Comparison of ENCODE assay signal across 22 cellular contexts in the genomic region with DNA sequence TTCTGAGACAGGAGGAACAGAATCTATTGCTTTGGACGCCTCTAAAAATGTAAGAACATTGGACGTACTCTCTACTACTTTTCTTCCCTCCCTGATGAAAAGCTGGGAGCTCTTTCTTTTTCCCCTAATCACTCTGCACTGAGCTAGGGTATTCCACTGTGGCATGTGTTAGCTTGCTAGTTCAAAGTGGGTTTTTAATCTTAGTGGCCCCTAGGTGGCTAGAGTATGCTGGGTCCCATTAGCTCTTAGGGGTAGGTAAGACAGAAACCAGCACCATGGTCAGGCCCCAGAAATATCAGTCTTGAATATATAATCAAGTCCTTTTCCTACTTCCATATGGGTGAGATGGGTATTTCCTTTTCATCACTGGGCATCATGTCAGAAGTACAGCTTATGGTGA.
DNase-seq lines count a peak whose midpoint lies in the region; TF ChIP-seq lines count a peak whose summit lies in the region.
"Had no signal": no experiment of that assay in that cellular context is flagged by ENCODE, and none has a peak within 500 bp of the region (broad histone marks: within the 10 kb centered on the region; RNA-seq: fewer than 3 reads in every experiment).

No MANE protein-coding gene starts in this region.

- TF ChIP-seq EP300 in suprapubic skin (IDR thresholded peaks at IDR 0.05), result no peak

- H3K79me2 ChIP-seq in neural progenitor cell (ENCODE audit: low read depth), result no peaks in the 10 kb centered on the region

- H3K9me3 Mint-ChIP-seq in endodermal cell, result no peaks in the 10 kb centered on the region
- H3K9me3 Mint-ChIP-seq in neural progenitor cell, result no peaks in the 10 kb centered on the region

- H3K27ac Mint-ChIP-seq in endodermal cell, result no peak overlapping the region
- H3K27ac Mint-ChIP-seq in neural progenitor cell, result peak overlapping the region; percentile 8
- H3K27ac Mint-ChIP-seq: CD14-positive monocyte; CD4-positive, alpha-beta T cell; CD8-positive, alpha-beta memory T cell had no signal

- no peak for TF ChIP-seq POLR2A in suprapubic skin (IDR thresholded peaks at IDR 0.05)

- H3K36me3 Mint-ChIP-seq in endodermal cell (ENCODE audit: low read depth) (no peaks in the 10 kb centered on the region), neural progenitor cell (no peaks in the 10 kb centered on the region)
- H3K36me3 Mint-ChIP-seq: CD14-positive monocyte; CD8-positive, alpha-beta memory T cell had no signal

- H3F3A ChIP-seq in neural progenitor cell (ENCODE audit: low read depth), result no peaks in the 10 kb centered on the region

- no peak overlapping the region for H3K9ac ChIP-seq in endodermal cell (ENCODE audit: extremely low read depth, low read length, poor library complexity, severe bottlenecking)
- H3K9ac ChIP-seq in neural progenitor cell, result no peak overlapping the region
- H3K9ac ChIP-seq: BLaER1 treated with 17β-estradiol and CSF1 and Interleukin-3, amounts not matched to agents 10 nM and 100 nM; GM23248 had no signal

- H3K9me3 ChIP-seq in endodermal cell (ENCODE audit: control insufficient read depth, low read length), result no peaks in the 10 kb centered on the region
- no peaks in the 10 kb centered on the region for H3K9me3 ChIP-seq in neural progenitor cell (ENCODE audit: low read depth)
- no peaks in the 10 kb centered on the region for H3K9me3 ChIP-seq in suprapubic skin
- H3K9me3 ChIP-seq: BE2C had no signal

- H3K27me3 ChIP-seq in H7 (ENCODE audit: control insufficient read depth, insufficient read depth, low read length) (no peaks in the 10 kb centered on the region), endodermal cell (ENCODE audit: control insufficient read depth, insufficient read depth, low read length, poor library complexity, severe bottlenecking) (no peaks in the 10 kb centered on the region), neural progenitor cell (no peaks in the 10 kb centered on the region), suprapubic skin (no peaks in the 10 kb centered on the region)
- H3K27me3 ChIP-seq: BE2C; BLaER1 treated with 17β-estradiol and CSF1 and Interleukin-3, amounts not matched to agents 10 nM and 100 nM had no signal

- H4K20me1 ChIP-seq in neural progenitor cell (ENCODE audit: low read depth), result no peaks in the 10 kb centered on the region
- H4K20me1 ChIP-seq: BLaER1 treated with 17β-estradiol and CSF1 and Interleukin-3, amounts not matched to agents 10 nM and 100 nM had no signal

- H3K27ac ChIP-seq in endodermal cell (ENCODE audit: low read depth, low read length), result no peak overlapping the region
- no peak overlapping the region for H3K27ac ChIP-seq in neural progenitor cell
- H3K27ac ChIP-seq in suprapubic skin, result no peak overlapping the region
- H3K27ac ChIP-seq: A549; BLaER1 treated with 17β-estradiol and CSF1 and Interleukin-3, amounts not matched to agents 10 nM and 100 nM; GM23248 had no signal

- TF ChIP-seq CTCF in endodermal cell (conservative IDR thresholded peaks at IDR 0.05) (peak; percentile 57), neural progenitor cell (IDR thresholded peaks at IDR 0.05) (peak; percentile 5), suprapubic skin (IDR thresholded peaks at IDR 0.05) (no peak)

- H3K27me3 Mint-ChIP-seq in endodermal cell (ENCODE audit: insufficient read depth) (no peaks in the 10 kb centered on the region), neural progenitor cell (ENCODE audit: insufficient read depth, low read depth) (peaks cover 2% of the 10 kb centered on the region)
- H3K27me3 Mint-ChIP-seq: CD4-positive, alpha-beta T cell had no signal

- H3K4me1 ChIP-seq in endodermal cell (ENCODE audit: control insufficient read depth, insufficient read depth, low read length), result no peaks in the 10 kb centered on the region
- no peaks in the 10 kb centered on the region for H3K4me1 ChIP-seq in neural progenitor cell
- no peaks in the 10 kb centered on the region for H3K4me1 ChIP-seq in suprapubic skin
- H3K4me1 ChIP-seq: A549, BE2C had no signal

- H3K4me3 Mint-ChIP-seq in endodermal cell (no peak overlapping the region), neural progenitor cell (no peak overlapping the region)
- H3K4me3 Mint-ChIP-seq: CD14-positive monocyte; CD4-positive, alpha-beta T cell; CD8-positive, alpha-beta memory T cell had no signal

- no peak overlapping the region for H2AFZ ChIP-seq in neural progenitor cell (replicated peaks)
- H2AFZ ChIP-seq: GM23248 had no signal

- no peak overlapping the region for H3K4me3 ChIP-seq in H7 (ENCODE audit: insufficient read depth, low read depth, low read length)
- no peak overlapping the region for H3K4me3 ChIP-seq in endodermal cell (ENCODE audit: low read length)
- no peak overlapping the region for H3K4me3 ChIP-seq in neural progenitor cell
- H3K4me3 ChIP-seq in suprapubic skin, result no peak overlapping the region
- H3K4me3 ChIP-seq: A549; BLaER1 treated with 17β-estradiol and CSF1 and Interleukin-3, amounts not matched to agents 10 nM and 100 nM; GM23248 had no signal

- no peak overlapping the region for H3K4me2 ChIP-seq in neural progenitor cell
- H3K4me2 ChIP-seq: A549; BLaER1 treated with 17β-estradiol and CSF1 and Interleukin-3, amounts not matched to agents 10 nM and 100 nM had no signal

- H3K4me1 Mint-ChIP-seq in endodermal cell (no peaks in the 10 kb centered on the region), neural progenitor cell (peaks cover 4% of the 10 kb centered on the region)
- H3K4me1 Mint-ChIP-seq: CD14-positive monocyte; CD8-positive, alpha-beta memory T cell had no signal

- H3K36me3 ChIP-seq in H7 (replicated peaks; ENCODE audit: control insufficient read depth, insufficient read depth, low read length) (no peaks in the 10 kb centered on the region), endodermal cell (ENCODE audit: control insufficient read depth, insufficient read depth, low read length) (no peaks in the 10 kb centered on the region), neural progenitor cell (no peaks in the 10 kb centered on the region), suprapubic skin (no peaks in the 10 kb centered on the region)
- H3K36me3 ChIP-seq: BE2C; BLaER1 treated with 17β-estradiol and CSF1 and Interleukin-3, amounts not matched to agents 10 nM and 100 nM had no signal

- DNase-seq in H7, result peak; percentile 6
- no peak for DNase-seq in endodermal cell
- DNase-seq in iPS-NIHi11 (ENCODE audit: low spot score), result peak; percentile 4
- DNase-seq in neural progenitor cell (ENCODE audit: low spot score), result peak; percentile 2
- no peak for DNase-seq in GDM1 (lab: John Stamatoyannopoulos, UW)
- no peak for DNase-seq in stimulated activated naive CD4-positive, alpha-beta T cell treated with Interleukin-2 at 50 U/mL for 16 hours (lab: John Stamatoyannopoulos, UW)
- no peak for DNase-seq in suprapubic skin (ENCODE audit: low spot score in 2 of 2)
- DNase-seq: 8988T; ACHN; AML-193; BE2C; CD4-positive, alpha-beta T cell; CD8-positive, alpha-beta memory T cell; DMS 273 treated with DMSO at 0.1 percent for 48 hours; DMS79; EL; GF-D8; GM23248; HCEC 1CT had no signal

- WGBS in endodermal cell (ENCODE audit: insufficient coverage in 1 of 2, insufficient read length in 1 of 2), 2 experiments, result 85 to 93% methylated on average over 2 of the region's 2 CpGs
- WGBS in suprapubic skin, result 90% methylated on average over 2 of the region's 2 CpGs

Comparison
In these comparisons a context has a peak if more than half of its experiments do, and no peak if none do; other contexts are left out.
1. DNase-seq: peak in H7 (single experiment), iPS-NIHi11 (single experiment) and neural progenitor cell (single experiment); none in endodermal cell (single experiment), GDM1 (single experiment), stimulated activated naive CD4-positive, alpha-beta T cell treated with Interleukin-2 at 50 U/mL for 16 hours (single experiment) and suprapubic skin (0 of 2).
2. CTCF ChIP-seq: peak in endodermal cell (single experiment) and neural progenitor cell (single experiment); none in suprapubic skin (0 of 2).